8 cellular contexts compared by ENCODE assay signal in genomic region chr22:19479358-19480172, GRCh38. TPM values are rescaled to one million over a fixed set of nuclear protein-coding genes. Genes with fewer than 3 reads are reported as not detected.
A peak's percentile ranks its signal among the peaks of the same experiment; 100 is the strongest.
DNase-seq lines count a peak whose midpoint lies in the region; ATAC-seq, FAIRE-seq and TF ChIP-seq lines count a peak whose summit lies in the region.

Gene CDC45, plus strand, starts transcription at chr22:19479920. Its CDS starts 49 bp downstream, at chr22:19479969.

- ATAC-seq in naive thymus-derived CD8-positive, alpha-beta T cell, result peak; percentile 91 to 92

- peaks cover 87% of the 10 kb centered on the region for H3K79me2 ChIP-seq in Loucy (ENCODE audit: insufficient read depth, low read length)

- peaks cover 0 to 3% (median 0%) of the 10 kb centered on the region in 3 donors for H3K36me3 Mint-ChIP-seq in naive thymus-derived CD8-positive, alpha-beta T cell

- POLR2A ChIA-PET in naive thymus-derived CD8-positive, alpha-beta T cell (lab: Charles Lee), result interaction anchor here (0.5 to 3.2 kb wide), 18 partner anchors 8 to 378 kb away, joined by 3 to 29 read pairs (median 3); partner anchors contain the start of genes C22orf39, DGCR2, ESS2 and HIRA

- no peaks in the 10 kb centered on the region for H3K9me3 Mint-ChIP-seq in naive thymus-derived CD8-positive, alpha-beta T cell

- TF ChIP-seq CTCF in Loucy (conservative IDR thresholded peaks at IDR 0.05; ENCODE audit: low read length) (no peak), fibroblast of mammary gland (conservative IDR thresholded peaks at IDR 0.05; ENCODE audit: control insufficient read depth, insufficient read depth, low read depth, low read length) (no peak)

- no peaks in the 10 kb centered on the region for H3F3A ChIP-seq in Loucy (ENCODE audit: low read depth)

- no peaks in the 10 kb centered on the region for H3K27me3 Mint-ChIP-seq in naive thymus-derived CD8-positive, alpha-beta T cell

- peak within 1 kb of the TSS; percentile 98 to 100 (median 100) for H3K27ac Mint-ChIP-seq in naive thymus-derived CD8-positive, alpha-beta T cell

- H2AFZ ChIP-seq in Loucy (ENCODE audit: low read length), result peak within 1 kb of the TSS; percentile 99

- H3K4me1 Mint-ChIP-seq in naive thymus-derived CD8-positive, alpha-beta T cell, result peaks cover 19 to 33% (median 33%) of the 10 kb centered on the region in 4 donors

- H3K4me2 ChIP-seq in Loucy (ENCODE audit: low read depth, low read length, poor library complexity, severe bottlenecking), result peak within 1 kb of the TSS; percentile 89

- H3K4me1 ChIP-seq in Loucy (ENCODE audit: insufficient read depth, low read length, poor library complexity, severe bottlenecking), result peaks cover 33% of the 10 kb centered on the region

- DNase-seq in EL, result peak; percentile 99
- DNase-seq in H54 (ENCODE audit: insufficient read length, low spot score), result peak; percentile 85
- peak; percentile 90 for DNase-seq in activated T-helper 9 cell treated with anti-CD3 and anti-CD28 coated beads, Interleukin-2, amount 50 U/mL, for 16 hours (ENCODE audit: low read depth)
- peak; percentile 98 for DNase-seq in fibroblast of mammary gland (ENCODE audit: low read depth)
- DNase-seq in naive thymus-derived CD8-positive, alpha-beta T cell, result peak; percentile 79 to 98 (median 93)
- DNase-seq in stimulated activated naive CD4-positive, alpha-beta T cell (lab: John Stamatoyannopoulos, UW), result peak; percentile 82 to 99 (median 95)

- TF ChIP-seq POLR2A in H54 (IDR thresholded peaks at IDR 0.05; ENCODE audit: low read depth, low read length), result no peak
- peak; percentile 76 for TF ChIP-seq POLR2A in Raji (IDR thresholded peaks at IDR 0.05; ENCODE audit: insufficient read depth, low read depth, low read length)

- peaks cover 25% of the 10 kb centered on the region for H4K20me1 ChIP-seq in Loucy (ENCODE audit: insufficient read depth, low read length, poor library complexity, severe bottlenecking)

- H3K27me3 ChIP-seq in Loucy (ENCODE audit: insufficient read depth, low read length, poor library complexity, severe bottlenecking), result no peaks in the 10 kb centered on the region

- peak within 1 kb of the TSS; percentile 92 to 98 (median 96) for H3K4me3 Mint-ChIP-seq in naive thymus-derived CD8-positive, alpha-beta T cell

- peak within 1 kb of the TSS; percentile 74 for H3K9ac ChIP-seq in Loucy (ENCODE audit: low read depth, low read length, poor library complexity, severe bottlenecking)

- peak; percentile 84 for FAIRE-seq in H54 (lab: Jason Lieb, UNC)

- no peaks in the 10 kb centered on the region for H3K9me2 ChIP-seq in Loucy (replicated peaks; ENCODE audit: low read depth, low read length)

- H3K4me3 ChIP-seq in Loucy (ENCODE audit: low read length, poor library complexity, severe bottlenecking), result peak within 1 kb of the TSS; percentile 82
- peak within 1 kb of the TSS; percentile 75 for H3K4me3 ChIP-seq in fibroblast of mammary gland (ENCODE audit: control insufficient read depth, low read depth, low read length)

- no peaks in the 10 kb centered on the region for H3K9me3 ChIP-seq in Loucy (ENCODE audit: insufficient read depth, low read depth, low read length)

- H3K36me3 ChIP-seq in Loucy (ENCODE audit: insufficient read depth, low read length), result peaks cover 19% of the 10 kb centered on the region; the same call in 1 of the 2 replicates

RNA-seq across cellular contexts. Expression of gene CDC45, which starts in this region (rescaled TPM):
- 1 to 10 TPM in 1 of 2 experiments, under 1 TPM in 1; 0.69 to 1.8 TPM for total RNA-seq in naive thymus-derived CD8-positive, alpha-beta T cell
- polyA plus RNA-seq in naive thymus-derived CD8-positive, alpha-beta T cell, result 1 to 10 TPM in 2 of 3 donors, not detected in 1; 1.2 to 2.7 TPM

Comparison
In these comparisons a context has a peak if more than half of its experiments do, and no peak if none do; other contexts are left out.
1. Peak in every context shown above with its lines: DNase-seq, ATAC-seq and H3K4me3 ChIP-seq.